In genomic region chr20:6828794-6829423, GRCh38 we compare ENCODE assay signal across 8 cellular contexts.
DNase-seq lines count a peak whose midpoint lies in the region; ATAC-seq, FAIRE-seq and TF ChIP-seq lines count a peak whose summit lies in the region.

No MANE protein-coding gene starts in this region.

- no peak; a peak in 1 of 4 replicates for TF ChIP-seq EP300 in HepG2 (IDR thresholded peaks at IDR 0.05; ENCODE audit: low read depth in 2 of 2, low read length in 2 of 2)
- TF ChIP-seq EP300 in HepG2 (CRISPR knock-in tag; IDR thresholded peaks at IDR 0.05; ENCODE audit: borderline replicate concordance): no peak

- H3K4me2 ChIP-seq in Loucy (ENCODE audit: low read depth, low read length, poor library complexity, severe bottlenecking) (no peak overlapping the region), HepG2 (ENCODE audit: low read depth, low read length) (no peak overlapping the region)

- in situ Hi-C loops in HepG2 (cut with HindIII; ENCODE audit: extremely low pct_ligation_motif_present, low pct_unique_long_range_greater_than_20kb): no loop called here

- intact Hi-C loops in A673 (cut with micrococcal nuclease; ENCODE audit: unreplicated experiment): loop anchor here (2.0 to 10.0 kb wide), 4 partner anchors 458 to 1893 kb away; no protein-coding TSS in a partner anchor
- intact Hi-C loops in HepG2 (cut with micrococcal nuclease; ENCODE audit: unreplicated experiment): loop anchor here (1.0 to 5.0 kb wide), 7 partner anchors 246 to 686 kb away; no protein-coding TSS in a partner anchor

- peak; percentile 61 for TF ChIP-seq RAD21 in HepG2 (CRISPR knock-in tag; IDR thresholded peaks at IDR 0.05)

- POLR2A ChIA-PET in A673 (lab: Charles Lee; ENCODE audit: low non-redundant PET): no interaction called here
- POLR2A ChIA-PET in HepG2 (lab: Yijun Ruan, JAX): no interaction called here

- peak; percentile 81 for ATAC-seq in HG02571 (IDR thresholded peaks at IDR 0.05; ENCODE audit: unreplicated experiment)
- peak; percentile 99 for ATAC-seq in HepG2

- no peaks in the 10 kb centered on the region for H3K9me3 ChIP-seq in A673 (ENCODE audit: low read depth, low read length, poor library complexity, severe bottlenecking)
- no peaks in the 10 kb centered on the region for H3K9me3 ChIP-seq in Loucy (ENCODE audit: insufficient read depth, low read depth, low read length)
- H3K9me3 ChIP-seq in HepG2 (ENCODE audit: low read length): no peaks in the 10 kb centered on the region

- WGBS in HepG2 (ENCODE audit: low lambda C conversion rate): 0% methylated on average over 1 of the region's 1 CpG

- no peaks in the 10 kb centered on the region for H3K79me2 ChIP-seq in Loucy (ENCODE audit: insufficient read depth, low read length)
- no peaks in the 10 kb centered on the region for H3K79me2 ChIP-seq in HepG2 (ENCODE audit: insufficient read depth, low read length)

- H3K9me2 ChIP-seq in Loucy (replicated peaks; ENCODE audit: low read depth, low read length): no peaks in the 10 kb centered on the region

- peak; percentile 75 for TF ChIP-seq CTCF in A673 (conservative IDR thresholded peaks at IDR 0.05; ENCODE audit: low read depth, low read length)
- TF ChIP-seq CTCF in GM12875 (IDR thresholded peaks at IDR 0.05; ENCODE audit: borderline replicate concordance, insufficient read depth, low read depth, low read length): peak; percentile 56
- TF ChIP-seq CTCF in Loucy (conservative IDR thresholded peaks at IDR 0.05; ENCODE audit: low read length): peak; percentile 90
- peak; percentile 20 for TF ChIP-seq CTCF in coronary artery (IDR thresholded peaks at IDR 0.05)
- TF ChIP-seq CTCF in HepG2 (CRISPR knock-in tag; IDR thresholded peaks at IDR 0.05): peak; percentile 81

- no peak overlapping the region for H3K4me3 ChIP-seq in A673 (ENCODE audit: low read depth, low read length, poor library complexity, severe bottlenecking)
- no peak overlapping the region for H3K4me3 ChIP-seq in GM12875 (ENCODE audit: low read depth, low read length)
- H3K4me3 ChIP-seq in Loucy (ENCODE audit: low read length, poor library complexity, severe bottlenecking): no peak overlapping the region
- H3K4me3 ChIP-seq in coronary artery: no peak overlapping the region
- no peak overlapping the region for H3K4me3 ChIP-seq in HepG2 (replicated peaks in 1 of 3; ENCODE audit: insufficient read depth in 1 of 3, low read depth in 2 of 3, low read length in 3 of 3)

- H3K27ac ChIP-seq in A673 (ENCODE audit: low read depth, low read length, poor library complexity, severe bottlenecking): no peak overlapping the region
- no peak overlapping the region for H3K27ac ChIP-seq in coronary artery
- no peak overlapping the region for H3K27ac ChIP-seq in HepG2 (ENCODE audit: extremely low read length, insufficient read depth, low read length)

- H3K27me3 ChIP-seq in A673 (replicated peaks; ENCODE audit: insufficient read depth, low read depth, low read length, poor library complexity) (no peaks in the 10 kb centered on the region), Loucy (ENCODE audit: insufficient read depth, low read length, poor library complexity, severe bottlenecking) (no peaks in the 10 kb centered on the region), HepG2 (ENCODE audit: control insufficient read depth in 1 of 2, insufficient read depth in 2 of 2, low read length in 2 of 2) (no peaks in the 10 kb centered on the region)

- H4K20me1 ChIP-seq in Loucy (ENCODE audit: insufficient read depth, low read length, poor library complexity, severe bottlenecking) (no peaks in the 10 kb centered on the region), HepG2 (ENCODE audit: insufficient read depth, low read length) (no peaks in the 10 kb centered on the region)

- DNase-seq in A673 (ENCODE audit: low spot score) (peak; percentile 67), SHP77 (lab: John Stamatoyannopoulos, UW) (peak; percentile 79 to 86), coronary artery (ENCODE audit: low spot score) (no peak), HepG2 (ENCODE audit: low spot score) (peak; percentile 74)
- peak; percentile 60 for DNase-seq in stimulated activated CD8-positive, alpha-beta memory T cell treated with anti-CD3 and anti-CD28 coated beads, Interleukin-4, amount 100 ng/mL, for 48 hours

- no peaks in the 10 kb centered on the region for H3K4me1 ChIP-seq in A673 (ENCODE audit: insufficient read depth, low read length, poor library complexity, severe bottlenecking)
- no peaks in the 10 kb centered on the region for H3K4me1 ChIP-seq in Loucy (ENCODE audit: insufficient read depth, low read length, poor library complexity, severe bottlenecking)
- no peaks in the 10 kb centered on the region for H3K4me1 ChIP-seq in HepG2 (ENCODE audit: insufficient read depth, low read length)

- BruUV-seq in A673 (replicated peaks; lab: Mats Ljungman, UMichigan) (no TSS peak), HepG2 (replicated peaks; lab: Mats Ljungman, UMichigan) (no TSS peak)

- peak; percentile 36 for FAIRE-seq in HepG2 (lab: Jason Lieb, UNC)

- TF ChIP-seq POLR2A in HepG2 (IDR thresholded peaks at IDR 0.05; ENCODE audit: insufficient read depth in 1 of 2, low read depth in 2 of 2, low read length in 2 of 2): no peak

- H3F3A ChIP-seq in Loucy (ENCODE audit: low read depth): no peaks in the 10 kb centered on the region

- CTCF ChIA-PET in A673 (lab: Charles Lee) (no interaction called here), HepG2 (lab: Yijun Ruan, JAX; ENCODE audit: low intra/inter-chr PET ratio, low total read pairs) (interaction anchor here (0.6 to 3.1 kb wide), 3 partner anchors 21 to 1030 kb away, joined by 3 to 16 read pairs (median 3); no protein-coding TSS in a partner anchor)

- H3K36me3 ChIP-seq in A673 (ENCODE audit: insufficient read depth, low read length, poor library complexity, severe bottlenecking) (no peaks in the 10 kb centered on the region), Loucy (ENCODE audit: insufficient read depth, low read length) (no peaks in the 10 kb centered on the region), HepG2 (replicated peaks in 1 of 2; ENCODE audit: control insufficient read depth in 1 of 2, insufficient read depth in 2 of 2, low read length in 2 of 2) (no peaks in the 10 kb centered on the region)

- H3K9ac ChIP-seq in Loucy (ENCODE audit: low read depth, low read length, poor library complexity, severe bottlenecking) (no peak overlapping the region), HepG2 (ENCODE audit: insufficient read depth, low read depth, low read length) (no peak overlapping the region)

- H2AFZ ChIP-seq in Loucy (ENCODE audit: low read length) (no peak overlapping the region), HepG2 (ENCODE audit: low read length) (no peak overlapping the region)

TF ChIP-seq in HepG2, 621 proteins besides CTCF, POLR2A, EP300 and RAD21 (continues in another document):
- TF ChIP-seq MAFK (conservative IDR thresholded peaks at IDR 0.05 in 1 of 2, IDR thresholded peaks at IDR 0.05 in 1 of 2; ENCODE audit: low read length in 2 of 2) (no peak), ZNF577 (CRISPR knock-in tag; IDR thresholded peaks at IDR 0.05; ENCODE audit: borderline replicate concordance, low read depth) (no peak), CREM (IDR thresholded peaks at IDR 0.05) (no peak), CREM (CRISPR knock-in tag; IDR thresholded peaks at IDR 0.05) (no peak), MAX (IDR thresholded peaks at IDR 0.05) (no peak), ZC3H4 (CRISPR knock-in tag; IDR thresholded peaks at IDR 0.05; ENCODE audit: borderline replicate concordance) (no peak), RNF219 (CRISPR knock-in tag; IDR thresholded peaks at IDR 0.05) (no peak), PRDM10 (CRISPR knock-in tag; IDR thresholded peaks at IDR 0.05; ENCODE audit: low read depth) (no peak)

Comparison
In these comparisons a context has a peak if more than half of its experiments do, and no peak if none do; other contexts are left out.
1. CTCF ChIP-seq: peak in every context shown above with its lines; median percentile 90 in Loucy; 81 in HepG2; 75 in A673; 56 in GM12875; 20 in coronary artery.